ENCODE assay signal across 8 cellular contexts in the genomic region with DNA sequence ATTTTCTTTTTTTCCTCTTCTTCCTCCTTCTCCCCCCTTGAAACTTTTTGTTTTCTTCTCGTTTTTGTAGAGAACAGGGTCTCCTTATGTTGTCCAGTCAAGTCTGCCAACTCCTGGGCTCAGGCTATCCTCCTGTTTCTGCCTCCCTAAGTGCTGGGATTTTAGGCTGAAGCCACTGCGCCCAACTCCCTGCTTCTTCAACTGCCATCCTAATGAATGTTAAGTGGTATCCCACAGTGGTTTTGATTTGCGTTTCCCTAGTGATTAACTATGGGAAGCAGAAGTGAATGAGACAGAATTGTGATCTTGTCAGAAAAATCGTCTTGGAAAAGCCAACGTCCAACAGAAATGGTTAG. TPM values are rescaled to one million over a fixed set of nuclear protein-coding genes. Genes with fewer than 3 reads are reported as not detected.
DNase-seq lines count a peak whose midpoint lies in the region; ATAC-seq and TF ChIP-seq lines count a peak whose summit lies in the region.

No MANE protein-coding gene starts in this region.

- H3K27me3 ChIP-seq in H7 (ENCODE audit: control insufficient read depth, insufficient read depth, low read length) = no peaks in the 10 kb centered on the region
- no peaks in the 10 kb centered on the region for H3K27me3 ChIP-seq in SU-DHL-6 (ENCODE audit: low read length)
- H3K27me3 ChIP-seq in gastrocnemius medialis = no peaks in the 10 kb centered on the region

- H3K4me2 ChIP-seq in SU-DHL-6 (ENCODE audit: low read depth, low read length, poor library complexity, severe bottlenecking) = peak overlapping the region; percentile 74

- no peaks in the 10 kb centered on the region for H3F3A ChIP-seq in SU-DHL-6 (ENCODE audit: insufficient read depth)

- H3K27ac ChIP-seq in SU-DHL-6 (ENCODE audit: low read depth, low read length) (no peak overlapping the region), gastrocnemius medialis (peak overlapping the region; percentile 92 to 97 (median 96))

- in situ Hi-C loops in gastrocnemius medialis (cut with MboI; ENCODE audit: low sequenced_read_pairs in 4 of 4) = no loop called here

- TF ChIP-seq CTCF in SU-DHL-6 (IDR thresholded peaks at IDR 0.05; ENCODE audit: insufficient read depth, low read length, poor library complexity, severe bottlenecking) = no peak
- no peak for TF ChIP-seq CTCF in foreskin fibroblast (IDR thresholded peaks at IDR 0.05; ENCODE audit: low read depth, low read length)
- no peak for TF ChIP-seq CTCF in gastrocnemius medialis (IDR thresholded peaks at IDR 0.05 in 4 of 5, conservative IDR thresholded peaks at IDR 0.05 in 1 of 5)

- H4K20me1 ChIP-seq in SU-DHL-6 (ENCODE audit: low read depth, low read length) = peaks cover 7% of the 10 kb centered on the region; the same call in 1 of the 2 replicates

- H3K9me3 ChIP-seq in SU-DHL-6 (ENCODE audit: insufficient read depth, low read length) (no peaks in the 10 kb centered on the region), gastrocnemius medialis (no peaks in the 10 kb centered on the region)

- peak overlapping the region; percentile 99 for H2AFZ ChIP-seq in SU-DHL-6 (ENCODE audit: low read depth, low read length, severe bottlenecking)

- no peaks in the 10 kb centered on the region for H3K36me3 ChIP-seq in H7 (replicated peaks; ENCODE audit: control insufficient read depth, insufficient read depth, low read length)
- H3K36me3 ChIP-seq in SU-DHL-6 (ENCODE audit: low read length) = no peaks in the 10 kb centered on the region
- H3K36me3 ChIP-seq in gastrocnemius medialis = no peaks in the 10 kb centered on the region

- H3K9me2 ChIP-seq in SU-DHL-6 (replicated peaks; ENCODE audit: insufficient read depth, low read length) = no peaks in the 10 kb centered on the region

- H3K4me1 ChIP-seq in gastrocnemius medialis = peaks cover 35 to 36% of the 10 kb centered on the region in 2 donors

- no peak for TF ChIP-seq POLR2A in gastrocnemius medialis (IDR thresholded peaks at IDR 0.05)

- H3K9ac ChIP-seq in SU-DHL-6 (ENCODE audit: low read length) = peak overlapping the region; percentile 76

- DNase-seq in H7 (no peak), foreskin fibroblast (peak in 1 of 2 donors; percentile 42), gastrocnemius medialis (no peak), T-helper 9 cell (no peak), NCI-H1694 treated with DMSO at 0.1 percent for 48 hours (lab: John Stamatoyannopoulos, UW) (no peak)
- DNase-seq in activated effector memory CD4-positive, alpha-beta T cell treated with Interleukin-2 at 50 U/mL for 16 hours = no peak
- DNase-seq in stimulated activated CD4-positive, alpha-beta T cell treated with anti-CD3 and anti-CD28 coated beads, Interleukin-2, amount 100 ng/mL, for 24 hours = no peak

- intact Hi-C loops in gastrocnemius medialis (cut with DNase I; ENCODE audit: low total_unique reads) = loop anchor here (2.0 to 5.0 kb wide), 3 partner anchors 30 to 92 kb away; partner anchors contain the start of gene TNIP2

- ATAC-seq in gastrocnemius medialis = no peak

- H3K4me3 ChIP-seq in H7 (ENCODE audit: insufficient read depth, low read depth, low read length) (peak overlapping the region; percentile 88), SU-DHL-6 (ENCODE audit: insufficient read depth, low read length, poor library complexity, severe bottlenecking) (peak overlapping the region; percentile 85), foreskin fibroblast (ENCODE audit: low read depth in 1 of 2, low read length in 2 of 2) (peak overlapping the region; percentile 66 to 79), gastrocnemius medialis (peak overlapping the region; percentile 85 to 99 (median 89))

- H3K79me2 ChIP-seq in SU-DHL-6 (ENCODE audit: insufficient read depth, low read length) = no peaks in the 10 kb centered on the region

RNA-seq across cellular contexts. Expression of gene ADD1, which starts 1.0 kb away (rescaled TPM):
- 201 and 224 TPM in 2 replicates for total RNA-seq in H7 (2014; rRNA removed; shearing (Covaris generic))
- 100 to 1,000 TPM; 144 to 255 (median 178) TPM for total RNA-seq in gastrocnemius medialis

RNA-seq across cellular contexts. Expression of gene SH3BP2, which starts 49.8 kb away (rescaled TPM):
- 20.4 and 35.5 TPM in 2 replicates for total RNA-seq in H7 (2014; rRNA removed; shearing (Covaris generic))
- total RNA-seq in gastrocnemius medialis = 10 to 100 TPM in 3 of 4 donors, 1 to 10 TPM in 1; 4.8 to 21.5 (median 12.0) TPM
